8 cellular contexts compared by ENCODE assay signal in genomic region chr11:14891143-14892035, GRCh38. TPM values are rescaled to one million over a fixed set of nuclear protein-coding genes. Genes with fewer than 3 reads are reported as not detected.
DNase-seq lines count a peak whose midpoint lies in the region; ATAC-seq and TF ChIP-seq lines count a peak whose summit lies in the region.

No MANE protein-coding gene starts in this region.

- H3K4me3 Mint-ChIP-seq in central memory CD8-positive, alpha-beta T cell: peak overlapping the region; percentile 95

- H3K9me3 Mint-ChIP-seq in central memory CD8-positive, alpha-beta T cell: no peaks in the 10 kb centered on the region

- H3K4me3 ChIP-seq in AG09309 (ENCODE audit: control insufficient read depth, low read depth, low read length) (peak overlapping the region; percentile 86), kidney epithelial cell (ENCODE audit: low read depth, low read length) (peak overlapping the region; percentile 56)

- DNase-seq in AG09309 (ENCODE audit: low read depth) (peak; percentile 40), NCI-H345 (lab: John Stamatoyannopoulos, UW) (peak; percentile 93), kidney epithelial cell (ENCODE audit: low read depth) (peak; percentile 73)
- DNase-seq in central memory CD8-positive, alpha-beta T cell (ENCODE audit: low spot score in 2 of 2): peak; percentile 79 to 80
- DNase-seq in stimulated activated CD4-positive, alpha-beta T cell treated with anti-CD3 and anti-CD28 coated beads, Interleukin-15, amount 100 ng/mL, for 1 hour (ENCODE audit: low read depth in 1 of 2, low spot score in 1 of 2): peak; percentile 69 to 74

- peak overlapping the region; percentile 97 for H3K27ac Mint-ChIP-seq in central memory CD8-positive, alpha-beta T cell (ENCODE audit: low read depth)

- TF ChIP-seq CTCF in AG09309 (IDR thresholded peaks at IDR 0.05; ENCODE audit: control insufficient read depth, insufficient read depth, low read depth, low read length, missing control alignments) (no peak), kidney epithelial cell (IDR thresholded peaks at IDR 0.05; ENCODE audit: insufficient read depth, low read length, poor library complexity, severe bottlenecking) (no peak)

- no peaks in the 10 kb centered on the region for H3K36me3 ChIP-seq in kidney epithelial cell (ENCODE audit: control insufficient read depth, insufficient read depth, low read length)

- no peaks in the 10 kb centered on the region for H3K27me3 Mint-ChIP-seq in central memory CD8-positive, alpha-beta T cell

- in situ Hi-C loops in GM18951 (cut with MboI; ENCODE audit: low sequenced_read_pairs, unreplicated experiment): no loop called here

- peak; percentile 83 for TF ChIP-seq POLR2A in GM18951 (IDR thresholded peaks at IDR 0.05; ENCODE audit: extremely low read depth, insufficient read depth, insufficient read length)

- peaks cover 14% of the 10 kb centered on the region for H3K36me3 Mint-ChIP-seq in central memory CD8-positive, alpha-beta T cell (ENCODE audit: insufficient read depth)

- peaks cover 47% of the 10 kb centered on the region for H3K4me1 Mint-ChIP-seq in central memory CD8-positive, alpha-beta T cell

- ATAC-seq in HG03175 (IDR thresholded peaks at IDR 0.05; ENCODE audit: unreplicated experiment): peak; percentile 53
- ATAC-seq in activated CD4-positive, CD25-positive, alpha-beta regulatory T cell treated with anti-CD3 and anti-CD28 coated beads, Interleukin-2, amount 50 U/mL, for 24 hours: peak; percentile 79 to 80
- peak; percentile 61 for ATAC-seq in central memory CD8-positive, alpha-beta T cell (replicated peaks; ENCODE audit: extremely low read depth, poor library complexity, severe bottlenecking)

- H3K27me3 ChIP-seq in kidney epithelial cell (ENCODE audit: control insufficient read depth, insufficient read depth, low read length): no peaks in the 10 kb centered on the region

RNA-seq across cellular contexts. Expression of gene CYP2R1, which starts 0.6 kb away (rescaled TPM):
- total RNA-seq in kidney epithelial cell: 21.3 and 30.9 TPM in 2 replicates

Comparison
In these comparisons a context has a peak if more than half of its experiments do, and no peak if none do; other contexts are left out.
1. Peak in every context shown above with its lines: DNase-seq, ATAC-seq and H3K4me3 ChIP-seq.
2. DNase-seq: peak in every context shown above with its lines; median percentile 93 in NCI-H345; 80 in central memory CD8-positive, alpha-beta T cell; 73 in kidney epithelial cell; 72 in stimulated activated CD4-positive, alpha-beta T cell treated with anti-CD3 and anti-CD28 coated beads, Interleukin-15, amount 100 ng/mL, for 1 hour; 40 in AG09309.